In the genomic region with DNA sequence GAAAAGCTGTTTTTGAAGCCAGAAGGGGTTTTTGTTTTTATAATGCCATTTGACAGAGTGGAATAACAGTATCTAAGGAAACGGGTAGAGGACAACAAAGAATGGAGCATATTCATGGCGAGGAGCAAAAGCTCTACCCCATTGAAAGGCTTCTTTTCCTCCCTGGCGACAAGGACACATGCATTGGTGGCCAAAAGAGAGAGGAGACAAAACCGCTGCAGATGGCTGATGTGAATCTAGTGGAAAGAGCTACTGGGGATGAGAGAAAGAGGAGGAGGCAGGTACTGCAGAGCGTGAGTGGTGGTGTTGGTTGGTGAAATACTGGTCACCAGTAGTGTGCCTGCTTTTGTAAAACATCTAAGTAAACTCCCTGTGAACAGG, we compare ENCODE assay signal across 8 cellular contexts. TPM values are rescaled to one million over a fixed set of nuclear protein-coding genes. Genes with fewer than 3 reads are reported as not detected.
A peak's percentile ranks its signal among the peaks of the same experiment; 100 is the strongest.
DNase-seq lines count a peak whose midpoint lies in the region; ATAC-seq and TF ChIP-seq lines count a peak whose summit lies in the region.

No MANE protein-coding gene starts in this region.

- H3K4me3 ChIP-seq in PC-9, result peak overlapping the region; percentile 89; the same call in 1 of the 2 replicates
- H3K4me3 ChIP-seq in upper lobe of left lung, result peak overlapping the region; percentile 61 to 66 (median 64)

- H3K9me3 ChIP-seq in PC-9 (ENCODE audit: insufficient read depth, low read depth) (no peaks in the 10 kb centered on the region), upper lobe of left lung (no peaks in the 10 kb centered on the region)

- H3K79me2 ChIP-seq in PC-9 (ENCODE audit: low read depth), result 0 out of 2 replicates have a peak, but pooled peaks cover 7% of the 10 kb centered on the region

- no peaks in the 10 kb centered on the region for H3K27me3 ChIP-seq in PC-9 (ENCODE audit: insufficient read depth, low read depth)
- H3K27me3 ChIP-seq in upper lobe of left lung, result no peaks in the 10 kb centered on the region

- TF ChIP-seq CTCF in PC-9 (conservative IDR thresholded peaks at IDR 0.05) (no peak), upper lobe of left lung (IDR thresholded peaks at IDR 0.05) (no peak)

- no peak overlapping the region for H3K27ac ChIP-seq in PC-9
- H3K27ac ChIP-seq in upper lobe of left lung, result peak overlapping the region; percentile 39 to 80 (median 70)

- peak overlapping the region; percentile 87 for H2AFZ ChIP-seq in PC-9

- CTCF ChIA-PET in PC-9 (lab: Charles Lee), result no interaction called here

- intact Hi-C loops in PC-9 (cut with micrococcal nuclease; ENCODE audit: unreplicated experiment), result no loop called here

- H3K36me3 ChIP-seq in PC-9 (ENCODE audit: low read depth), result no peaks in the 10 kb centered on the region
- no peaks in the 10 kb centered on the region for H3K36me3 ChIP-seq in upper lobe of left lung

- no peak for TF ChIP-seq EP300 in upper lobe of left lung (IDR thresholded peaks at IDR 0.05)

- ATAC-seq in HG02678 (IDR thresholded peaks at IDR 0.05; ENCODE audit: unreplicated experiment) (peak; percentile 4), upper lobe of left lung (ENCODE audit: low FRiP score in 2 of 2) (peak in 1 of 2 donors; percentile 41)

- peaks cover 8% of the 10 kb centered on the region; the same call in 1 of the 2 replicates for H3K4me1 ChIP-seq in PC-9 (replicated peaks; ENCODE audit: insufficient read depth)
- H3K4me1 ChIP-seq in upper lobe of left lung, result peaks cover 7 to 23% (median 13%) of the 10 kb centered on the region in 4 donors

- H3F3A ChIP-seq in PC-9 (ENCODE audit: insufficient read depth, low read depth), result no peaks in the 10 kb centered on the region; the same call in none of the 2 replicates

- DNase-seq in DMS53 (lab: John Stamatoyannopoulos, UW), result peak; percentile 43
- no peak for DNase-seq in DMS53 treated with DMSO at 0.1 percent for 48 hours (lab: John Stamatoyannopoulos, UW; ENCODE audit: unreplicated experiment)
- no peak for DNase-seq in PC-9
- peak; percentile 34 for DNase-seq in dermis blood vessel endothelial cell
- peak; percentile 84 for DNase-seq in medulla oblongata (ENCODE audit: extremely low spot score)
- no peak for DNase-seq in upper lobe of left lung
- no peak for DNase-seq in NOMO-1 (lab: John Stamatoyannopoulos, UW; ENCODE audit: unreplicated experiment in 2 of 2)

- H3K9me2 ChIP-seq in PC-9 (ENCODE audit: insufficient read depth), result no peaks in the 10 kb centered on the region

- H3K4me2 ChIP-seq in PC-9, result peak overlapping the region; percentile 97

- TF ChIP-seq POLR2A in upper lobe of left lung (IDR thresholded peaks at IDR 0.05), result no peak

- POLR2A ChIA-PET in PC-9 (lab: Charles Lee; ENCODE audit: unreplicated experiment), result no interaction called here

- no TSS peak for BruUV-seq in PC-9 (replicated peaks; lab: Mats Ljungman, UMichigan)

- 29 to 32% methylated on average over 5 of the region's 5 CpGs for WGBS in upper lobe of left lung, 2 donors

- H4K20me1 ChIP-seq in PC-9 (ENCODE audit: insufficient read depth), result no peaks in the 10 kb centered on the region

RNA-seq across cellular contexts. Expression of a gene that starts 0.5 kb away (rescaled TPM):
- total RNA-seq in PC-9 (2021) (22.9 and 23.5 TPM in 2 replicates), dermis blood vessel endothelial cell (80.0 and 83.3 TPM in 2 replicates), upper lobe of left lung (10 to 100 TPM; 38.4 to 95.3 (median 71.6) TPM)

Comparison
In these comparisons a context has a peak if more than half of its experiments do, and no peak if none do; other contexts are left out.
1. DNase-seq: peak in DMS53 (single experiment), dermis blood vessel endothelial cell (single experiment) and medulla oblongata (single experiment); none in DMS53 treated with DMSO at 0.1 percent for 48 hours (single experiment), PC-9 (0 of 2), upper lobe of left lung (0 of 2) and NOMO-1 (0 of 2).